2 cellular contexts compared by ENCODE assay signal in the genomic region with DNA sequence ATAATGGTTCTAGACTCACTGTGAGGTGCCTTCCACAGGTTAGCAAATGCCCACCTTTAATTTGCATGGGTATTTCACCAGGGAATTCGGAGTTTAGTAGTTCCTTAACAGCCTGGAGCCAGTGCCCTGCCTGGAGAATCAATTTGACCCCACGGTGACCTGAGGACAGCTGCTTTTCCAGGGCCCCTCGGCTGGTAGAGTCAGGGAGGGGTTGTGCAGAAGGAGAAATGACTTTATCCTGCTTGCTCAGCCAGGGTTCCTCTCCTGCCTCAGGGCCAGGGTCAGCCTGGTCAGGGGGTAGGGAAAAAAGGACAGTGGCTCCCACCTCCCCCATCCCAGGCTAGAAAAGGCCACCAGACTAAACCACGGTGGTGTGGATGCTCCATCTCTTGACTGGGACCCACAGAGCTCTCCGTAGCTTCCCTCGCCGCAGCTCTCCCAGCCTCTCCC.
TF ChIP-seq lines count a peak whose summit lies in the region.

No MANE protein-coding gene starts in this region.

TF ChIP-seq in SK-N-SH, 30 proteins besides CTCF, POLR2A, EP300 and RAD21 (continued from another document):
- TF ChIP-seq, protein P1, sequence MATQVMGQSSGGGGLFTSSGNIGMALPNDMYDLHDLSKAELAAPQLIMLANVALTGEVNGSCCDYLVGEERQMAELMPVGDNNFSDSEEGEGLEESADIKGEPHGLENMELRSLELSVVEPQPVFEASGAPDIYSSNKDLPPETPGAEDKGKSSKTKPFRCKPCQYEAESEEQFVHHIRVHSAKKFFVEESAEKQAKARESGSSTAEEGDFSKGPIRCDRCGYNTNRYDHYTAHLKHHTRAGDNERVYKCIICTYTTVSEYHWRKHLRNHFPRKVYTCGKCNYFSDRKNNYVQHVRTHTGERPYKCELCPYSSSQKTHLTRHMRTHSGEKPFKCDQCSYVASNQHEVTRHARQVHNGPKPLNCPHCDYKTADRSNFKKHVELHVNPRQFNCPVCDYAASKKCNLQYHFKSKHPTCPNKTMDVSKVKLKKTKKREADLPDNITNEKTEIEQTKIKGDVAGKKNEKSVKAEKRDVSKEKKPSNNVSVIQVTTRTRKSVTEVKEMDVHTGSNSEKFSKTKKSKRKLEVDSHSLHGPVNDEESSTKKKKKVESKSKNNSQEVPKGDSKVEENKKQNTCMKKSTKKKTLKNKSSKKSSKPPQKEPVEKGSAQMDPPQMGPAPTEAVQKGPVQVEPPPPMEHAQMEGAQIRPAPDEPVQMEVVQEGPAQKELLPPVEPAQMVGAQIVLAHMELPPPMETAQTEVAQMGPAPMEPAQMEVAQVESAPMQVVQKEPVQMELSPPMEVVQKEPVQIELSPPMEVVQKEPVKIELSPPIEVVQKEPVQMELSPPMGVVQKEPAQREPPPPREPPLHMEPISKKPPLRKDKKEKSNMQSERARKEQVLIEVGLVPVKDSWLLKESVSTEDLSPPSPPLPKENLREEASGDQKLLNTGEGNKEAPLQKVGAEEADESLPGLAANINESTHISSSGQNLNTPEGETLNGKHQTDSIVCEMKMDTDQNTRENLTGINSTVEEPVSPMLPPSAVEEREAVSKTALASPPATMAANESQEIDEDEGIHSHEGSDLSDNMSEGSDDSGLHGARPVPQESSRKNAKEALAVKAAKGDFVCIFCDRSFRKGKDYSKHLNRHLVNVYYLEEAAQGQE (IDR thresholded peaks at IDR 0.05; ENCODE audit: low read depth, low read length), result no peak
- TF ChIP-seq, protein P2, sequence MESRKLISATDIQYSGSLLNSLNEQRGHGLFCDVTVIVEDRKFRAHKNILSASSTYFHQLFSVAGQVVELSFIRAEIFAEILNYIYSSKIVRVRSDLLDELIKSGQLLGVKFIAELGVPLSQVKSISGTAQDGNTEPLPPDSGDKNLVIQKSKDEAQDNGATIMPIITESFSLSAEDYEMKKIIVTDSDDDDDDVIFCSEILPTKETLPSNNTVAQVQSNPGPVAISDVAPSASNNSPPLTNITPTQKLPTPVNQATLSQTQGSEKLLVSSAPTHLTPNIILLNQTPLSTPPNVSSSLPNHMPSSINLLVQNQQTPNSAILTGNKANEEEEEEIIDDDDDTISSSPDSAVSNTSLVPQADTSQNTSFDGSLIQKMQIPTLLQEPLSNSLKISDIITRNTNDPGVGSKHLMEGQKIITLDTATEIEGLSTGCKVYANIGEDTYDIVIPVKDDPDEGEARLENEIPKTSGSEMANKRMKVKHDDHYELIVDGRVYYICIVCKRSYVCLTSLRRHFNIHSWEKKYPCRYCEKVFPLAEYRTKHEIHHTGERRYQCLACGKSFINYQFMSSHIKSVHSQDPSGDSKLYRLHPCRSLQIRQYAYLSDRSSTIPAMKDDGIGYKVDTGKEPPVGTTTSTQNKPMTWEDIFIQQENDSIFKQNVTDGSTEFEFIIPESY (IDR thresholded peaks at IDR 0.05; ENCODE audit: borderline replicate concordance, low read depth), result no peak
- TF ChIP-seq YY1 (IDR thresholded peaks at IDR 0.05; ENCODE audit: low read depth) (no peak), FOSL2 (IDR thresholded peaks at IDR 0.05; ENCODE audit: borderline replicate concordance, low read depth) (no peak), NRF1 (IDR thresholded peaks at IDR 0.05; ENCODE audit: low read depth, low read length) (no peak), JUND (IDR thresholded peaks at IDR 0.05) (no peak), FOXM1 (IDR thresholded peaks at IDR 0.05; ENCODE audit: low read depth) (no peak), ELF1 (IDR thresholded peaks at IDR 0.05) (no peak), TAF1 (IDR thresholded peaks at IDR 0.05; ENCODE audit: borderline replicate concordance, low read depth, low read length) (no peak)
- TF ChIP-seq, protein P3, sequence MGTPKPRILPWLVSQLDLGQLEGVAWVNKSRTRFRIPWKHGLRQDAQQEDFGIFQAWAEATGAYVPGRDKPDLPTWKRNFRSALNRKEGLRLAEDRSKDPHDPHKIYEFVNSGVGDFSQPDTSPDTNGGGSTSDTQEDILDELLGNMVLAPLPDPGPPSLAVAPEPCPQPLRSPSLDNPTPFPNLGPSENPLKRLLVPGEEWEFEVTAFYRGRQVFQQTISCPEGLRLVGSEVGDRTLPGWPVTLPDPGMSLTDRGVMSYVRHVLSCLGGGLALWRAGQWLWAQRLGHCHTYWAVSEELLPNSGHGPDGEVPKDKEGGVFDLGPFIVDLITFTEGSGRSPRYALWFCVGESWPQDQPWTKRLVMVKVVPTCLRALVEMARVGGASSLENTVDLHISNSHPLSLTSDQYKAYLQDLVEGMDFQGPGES (IDR thresholded peaks at IDR 0.05; ENCODE audit: low read depth, low read length), result no peak
- TF ChIP-seq, protein P4, sequence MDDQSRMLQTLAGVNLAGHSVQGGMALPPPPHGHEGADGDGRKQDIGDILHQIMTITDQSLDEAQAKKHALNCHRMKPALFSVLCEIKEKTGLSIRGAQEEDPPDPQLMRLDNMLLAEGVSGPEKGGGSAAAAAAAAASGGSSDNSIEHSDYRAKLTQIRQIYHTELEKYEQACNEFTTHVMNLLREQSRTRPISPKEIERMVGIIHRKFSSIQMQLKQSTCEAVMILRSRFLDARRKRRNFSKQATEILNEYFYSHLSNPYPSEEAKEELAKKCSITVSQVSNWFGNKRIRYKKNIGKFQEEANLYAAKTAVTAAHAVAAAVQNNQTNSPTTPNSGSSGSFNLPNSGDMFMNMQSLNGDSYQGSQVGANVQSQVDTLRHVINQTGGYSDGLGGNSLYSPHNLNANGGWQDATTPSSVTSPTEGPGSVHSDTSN (IDR thresholded peaks at IDR 0.05), result no peak

TF ChIP-seq in SK-N-SH treated with all-trans-retinoic acid at 6 μM for 48 hours, 23 proteins besides CTCF, POLR2A, EP300 and RAD21 (continued from another document):
- no peak for TF ChIP-seq ZNF565 (CRISPR knock-in tag; conservative IDR thresholded peaks at IDR 0.05; ENCODE audit: low read depth)
- TF ChIP-seq ZNF8 (CRISPR knock-in tag; IDR thresholded peaks at IDR 0.05), result no peak
- TF ChIP-seq, protein P5, sequence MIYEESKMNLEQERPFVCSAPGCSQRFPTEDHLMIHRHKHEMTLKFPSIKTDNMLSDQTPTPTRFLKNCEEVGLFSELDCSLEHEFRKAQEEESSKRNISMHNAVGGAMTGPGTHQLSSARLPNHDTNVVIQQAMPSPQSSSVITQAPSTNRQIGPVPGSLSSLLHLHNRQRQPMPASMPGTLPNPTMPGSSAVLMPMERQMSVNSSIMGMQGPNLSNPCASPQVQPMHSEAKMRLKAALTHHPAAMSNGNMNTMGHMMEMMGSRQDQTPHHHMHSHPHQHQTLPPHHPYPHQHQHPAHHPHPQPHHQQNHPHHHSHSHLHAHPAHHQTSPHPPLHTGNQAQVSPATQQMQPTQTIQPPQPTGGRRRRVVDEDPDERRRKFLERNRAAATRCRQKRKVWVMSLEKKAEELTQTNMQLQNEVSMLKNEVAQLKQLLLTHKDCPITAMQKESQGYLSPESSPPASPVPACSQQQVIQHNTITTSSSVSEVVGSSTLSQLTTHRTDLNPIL (CRISPR knock-in tag; IDR thresholded peaks at IDR 0.05; ENCODE audit: low read depth), result no peak
- no peak for TF ChIP-seq TCF4 (CRISPR knock-in tag; IDR thresholded peaks at IDR 0.05; ENCODE audit: borderline replicate concordance)
- no peak for TF ChIP-seq SNAI2 (CRISPR knock-in tag; IDR thresholded peaks at IDR 0.05)
- TF ChIP-seq ESRRG (CRISPR knock-in tag; IDR thresholded peaks at IDR 0.05), result no peak
- no peak for TF ChIP-seq ZNF70 (CRISPR knock-in tag; IDR thresholded peaks at IDR 0.05)
- TF ChIP-seq OSR1 (CRISPR knock-in tag; IDR thresholded peaks at IDR 0.05), result no peak
- no peak for TF ChIP-seq PPARA (CRISPR knock-in tag; IDR thresholded peaks at IDR 0.05; ENCODE audit: borderline replicate concordance)
- TF ChIP-seq ZC3H10 (CRISPR knock-in tag; IDR thresholded peaks at IDR 0.05), result no peak
